Comparison of ENCODE assay signal across 13 cellular contexts in genomic region chr10:90047243-90047729, GRCh38.
A peak's percentile ranks its signal among the peaks of the same experiment; 100 is the strongest.
DNase-seq lines count a peak whose midpoint lies in the region; ATAC-seq, FAIRE-seq and TF ChIP-seq lines count a peak whose summit lies in the region.
"Had no signal": no experiment of that assay in that cellular context is flagged by ENCODE, and none has a peak within 500 bp of the region (broad histone marks: within the 10 kb centered on the region; RNA-seq: fewer than 3 reads in every experiment).

No MANE protein-coding gene starts in this region.

- ATAC-seq in GM21825 (IDR thresholded peaks at IDR 0.05; ENCODE audit: unreplicated experiment) (peak; percentile 86), HG03457 (IDR thresholded peaks at IDR 0.05; ENCODE audit: unreplicated experiment) (peak; percentile 86), GM12878 (peak; percentile 77)

- peak overlapping the region; percentile 44; the same call in 1 of the 2 replicates for H3K4me2 ChIP-seq in GM12878 (ENCODE audit: control insufficient read depth, insufficient read depth)

- H3K9me3 Mint-ChIP-seq in T-helper 2 cell treated with Interferon-gamma antibody and Interleukin-4, amounts not matched to agents 5 μg/mL and 100 μg/mL, for 36 hours: peaks cover 5% of the 10 kb centered on the region

- no peak for TF ChIP-seq RAD21 in GM12878 (IDR thresholded peaks at IDR 0.05; ENCODE audit: insufficient read depth, low read depth, low read length)

- peak; percentile 93 for TF ChIP-seq EP300 in GM12878 (IDR thresholded peaks at IDR 0.05; ENCODE audit: borderline replicate concordance in 1 of 2, control insufficient read depth in 1 of 2, low read depth in 2 of 2, low read length in 2 of 2)

- POLR2A ChIA-PET in GM12878 (lab: Charles Lee): no interaction called here

- no peaks in the 10 kb centered on the region for H3K27me3 Mint-ChIP-seq in T-helper 2 cell treated with Interferon-gamma antibody and Interleukin-4, amounts not matched to agents 5 μg/mL and 100 μg/mL, for 36 hours (ENCODE audit: low read depth)
- H3K27me3 Mint-ChIP-seq: activated naive CD8-positive, alpha-beta T cell had no signal

- H3K4me3 ChIP-seq in GM12878 (no peak overlapping the region), left ventricle myocardium inferior (no peak overlapping the region)
- H3K4me3 ChIP-seq: thoracic aorta had no signal

- intact Hi-C loops in GM12878 (cut with micrococcal nuclease; ENCODE audit: unreplicated experiment) (loop anchor here (1.0 to 2.0 kb wide), 3 partner anchors 40 to 88 kb away; no protein-coding TSS in a partner anchor), left ventricle myocardium inferior (cut with micrococcal nuclease) (no loop called here)

- SMC1A ChIA-PET in GM12878 (lab: Charles Lee; ENCODE audit: uncharacterized antibody, unreplicated experiment): no interaction called here

- DNase-seq in NCI-H1105 treated with DMSO at 0.1 percent for 48 hours (lab: John Stamatoyannopoulos, UW) (peak; percentile 30), NCI-H1105 (lab: John Stamatoyannopoulos, UW) (no peak), GM12878 (ENCODE audit: low read depth, low spot score) (peak; percentile 90), Kasumi-1 (lab: John Stamatoyannopoulos, UW) (no peak), left ventricle myocardium inferior (no peak)
- DNase-seq in T-helper 2 cell treated with Interferon-gamma antibody and Interleukin-4, amounts not matched to agents 5 μg/mL and 100 μg/mL, for 36 hours (ENCODE audit: low spot score): no peak
- DNase-seq: NCI-H1694 treated with DMSO at 0.1 percent for 48 hours, T-helper 9 cell had no signal

- no peak for TF ChIP-seq POLR2A in GM12878 (IDR thresholded peaks at IDR 0.05; ENCODE audit: low read depth, low read length)

- no peaks in the 10 kb centered on the region for H3K36me3 Mint-ChIP-seq in T-helper 2 cell treated with Interferon-gamma antibody and Interleukin-4, amounts not matched to agents 5 μg/mL and 100 μg/mL, for 36 hours (ENCODE audit: low read depth)
- H3K36me3 Mint-ChIP-seq: activated naive CD8-positive, alpha-beta T cell had no signal

- no peak overlapping the region; the same call in 1 of the 2 replicates for H3K9ac ChIP-seq in GM12878 (ENCODE audit: control insufficient read depth, insufficient read depth, low read length)

- in situ Hi-C loops in GM12878 (cut with MboI): no loop called here

- BruUV-seq in GM12878 (replicated peaks; lab: Mats Ljungman, UMichigan): no TSS peak

- CTCF ChIA-PET in GM12878 (lab: Yijun Ruan, JAX): interaction anchor here (0.6 to 1.0 kb wide), 2 partner anchors 9 to 69 kb away, joined by 4 read pairs; no protein-coding TSS in a partner anchor

- WGBS in GM12878 (ENCODE audit: insufficient coverage, insufficient replicate concordance, low lambda C conversion rate, missing lambda C conversion rate): 16% methylated on average over 3 of the region's 3 CpGs

- no peaks in the 10 kb centered on the region for H3K4me1 Mint-ChIP-seq in T-helper 2 cell treated with Interferon-gamma antibody and Interleukin-4, amounts not matched to agents 5 μg/mL and 100 μg/mL, for 36 hours (ENCODE audit: low read depth)

- H3K27me3 ChIP-seq in GM12878 (replicated peaks in 1 of 2; ENCODE audit: control insufficient read depth in 2 of 2, insufficient read depth in 2 of 2, low read length in 1 of 2): no peaks in the 10 kb centered on the region
- H3K27me3 ChIP-seq in left ventricle myocardium inferior (ENCODE audit: low read depth): no peaks in the 10 kb centered on the region

- H3K36me3 ChIP-seq in GM12878 (ENCODE audit: control insufficient read depth in 2 of 2, insufficient read depth in 2 of 2, low read length in 1 of 2) (no peaks in the 10 kb centered on the region), left ventricle myocardium inferior (no peaks in the 10 kb centered on the region)
- H3K36me3 ChIP-seq: thoracic aorta had no signal

- H3K4me3 Mint-ChIP-seq in T-helper 2 cell treated with Interferon-gamma antibody and Interleukin-4, amounts not matched to agents 5 μg/mL and 100 μg/mL, for 36 hours: no peak overlapping the region
- H3K4me3 Mint-ChIP-seq: activated naive CD8-positive, alpha-beta T cell had no signal

- H3K27ac Mint-ChIP-seq in T-helper 2 cell treated with Interferon-gamma antibody and Interleukin-4, amounts not matched to agents 5 μg/mL and 100 μg/mL, for 36 hours: no peak overlapping the region
- H3K27ac Mint-ChIP-seq: activated naive CD8-positive, alpha-beta T cell had no signal

- FAIRE-seq in GM12878 (lab: Jason Lieb, UNC): peak; percentile 93

- H3K27ac ChIP-seq in GM12878 (ENCODE audit: control insufficient read depth, insufficient read depth) (peak overlapping the region; percentile 84), left ventricle myocardium inferior (replicated peaks) (no peak overlapping the region)
- H3K27ac ChIP-seq: 22Rv1, thoracic aorta had no signal

- H3K79me2 ChIP-seq in GM12878 (ENCODE audit: control insufficient read depth, insufficient read depth, low read length): no peaks in the 10 kb centered on the region

- TF ChIP-seq CTCF in GM12878 (IDR thresholded peaks at IDR 0.05 in 2 of 3, conservative IDR thresholded peaks at IDR 0.05 in 1 of 3; ENCODE audit: control insufficient read depth in 2 of 3, extremely low read depth in 1 of 3, insufficient read depth in 1 of 3, low read depth in 3 of 3, low read length in 3 of 3) (no peak), left ventricle myocardium inferior (IDR thresholded peaks at IDR 0.05; ENCODE audit: borderline replicate concordance) (no peak)

- RAD21 ChIA-PET in GM12878 (lab: Charles Lee; ENCODE audit: unreplicated experiment): no interaction called here

- H2AFZ ChIP-seq in GM12878 (ENCODE audit: control insufficient read depth, low read depth, low read length): no peak overlapping the region

- H3K9me3 ChIP-seq in GM12878 (replicated peaks; ENCODE audit: control insufficient read depth, insufficient read depth, low read length) (peaks cover 24% of the 10 kb centered on the region), left ventricle myocardium inferior (replicated peaks) (peaks cover 29% of the 10 kb centered on the region)
- H3K9me3 ChIP-seq: thoracic aorta had no signal

- H3K4me1 ChIP-seq in GM12878 (ENCODE audit: control insufficient read depth, insufficient read depth, low read length): peaks cover 22% of the 10 kb centered on the region
- H3K4me1 ChIP-seq in left ventricle myocardium inferior: no peaks in the 10 kb centered on the region

- no peaks in the 10 kb centered on the region for H4K20me1 ChIP-seq in GM12878 (ENCODE audit: control insufficient read depth, insufficient read depth)

TF ChIP-seq in GM12878, 131 proteins besides CTCF, POLR2A, EP300 and RAD21 (continues in another document):
- TF ChIP-seq ZBED1 (IDR thresholded peaks at IDR 0.05; ENCODE audit: borderline replicate concordance) (peak; percentile 76; the same call in 1 of the 2 replicates), CHD4 (IDR thresholded peaks at IDR 0.05) (no peak), TCF7 (IDR thresholded peaks at IDR 0.05; ENCODE audit: borderline replicate concordance) (peak; percentile 57), MLLT1 (IDR thresholded peaks at IDR 0.05) (peak; percentile 86), MYB (IDR thresholded peaks at IDR 0.05; ENCODE audit: borderline replicate concordance, low read depth, low read length) (0 out of 2 replicates have a peak, but pooled peaks have one; percentile 29), ATF2 (IDR thresholded peaks at IDR 0.05; ENCODE audit: low read length) (peak; percentile 96), RUNX3 (IDR thresholded peaks at IDR 0.05; ENCODE audit: low read length) (peak; percentile 98), FOS (IDR thresholded peaks at IDR 0.05; ENCODE audit: borderline replicate concordance, extremely low read depth, insufficient read length) (no peak), IRF4 (IDR thresholded peaks at IDR 0.05; ENCODE audit: low read depth, low read length) (peak; percentile 89), RBBP5 (conservative IDR thresholded peaks at IDR 0.05) (no peak), IKZF2 (IDR thresholded peaks at IDR 0.05) (peak; percentile 95 to 97), ETV6 (conservative IDR thresholded peaks at IDR 0.05 in 1 of 2, IDR thresholded peaks at IDR 0.05 in 1 of 2; ENCODE audit: borderline replicate concordance in 1 of 2, low read depth in 1 of 2) (no peak; a peak in 1 of 4 replicates), HCFC1 (IDR thresholded peaks at IDR 0.05; ENCODE audit: low read length) (no peak), BACH1 (IDR thresholded peaks at IDR 0.05; ENCODE audit: borderline replicate concordance) (peak; percentile 85), IRF3 (IDR thresholded peaks at IDR 0.05) (no peak)

Comparison
In these comparisons a context has a peak if more than half of its experiments do, and no peak if none do; other contexts are left out.
1. DNase-seq: peak in NCI-H1105 treated with DMSO at 0.1 percent for 48 hours (single experiment) and GM12878 (single experiment); none in NCI-H1105 (single experiment), Kasumi-1 (0 of 2), T-helper 2 cell treated with Interferon-gamma antibody and Interleukin-4, amounts not matched to agents 5 μg/mL and 100 μg/mL, for 36 hours (single experiment) and left ventricle myocardium inferior (single experiment).
2. Peak in every context shown above with its lines, with median percentiles within 50 percentile points of each other: ATAC-seq.